ENCODE assay signal across 8 cellular contexts in the genomic region with DNA sequence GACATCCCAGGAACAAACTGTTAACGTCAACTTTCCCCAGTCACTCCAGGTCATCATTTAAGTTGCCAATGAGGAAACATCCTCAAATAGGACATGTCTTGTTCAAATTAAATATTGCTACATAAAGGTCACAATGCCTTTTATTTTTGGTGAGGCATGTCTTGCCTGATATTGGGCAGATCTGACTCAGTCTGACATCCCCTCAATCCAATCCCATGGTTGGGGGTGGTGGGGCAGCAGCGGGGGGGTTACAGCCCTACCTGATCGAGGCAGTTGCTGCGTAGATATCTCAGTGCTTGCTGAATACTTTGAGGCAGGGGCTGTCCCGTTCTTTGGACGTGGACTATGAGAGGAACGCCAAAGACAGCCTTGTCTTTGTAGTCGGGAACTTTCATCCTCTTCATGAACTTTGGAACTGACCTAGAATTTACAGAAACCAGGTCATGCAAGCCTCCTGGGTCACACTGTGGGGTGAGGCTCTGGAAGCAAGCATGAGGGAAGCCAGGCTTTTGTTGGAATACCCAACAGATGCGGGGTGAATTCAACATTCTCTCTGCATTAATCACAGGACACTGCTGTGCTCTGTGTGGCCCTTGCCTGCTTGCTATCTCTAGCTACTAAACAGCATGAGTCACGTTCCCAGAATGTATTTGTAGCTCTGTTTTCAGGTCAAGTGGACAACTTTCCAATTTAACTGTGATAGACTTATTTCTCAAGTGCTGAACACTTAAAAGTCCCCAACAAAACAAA.
A peak's percentile ranks its signal among the peaks of the same experiment; 100 is the strongest.
DNase-seq lines count a peak whose midpoint lies in the region; ATAC-seq and TF ChIP-seq lines count a peak whose summit lies in the region.

No MANE protein-coding gene starts in this region.

- H3K4me3 Mint-ChIP-seq in WTC11, result no peak overlapping the region
- H3K4me3 Mint-ChIP-seq in activated CD8-positive, alpha-beta memory T cell treated with anti-CD3 and anti-CD28 coated beads, Interleukin-2, amount 10 ng/mL, durations not matched to agents 7 days and 5 days, result no peak overlapping the region

- DNase-seq in H7 (peak; percentile 56), WTC11 (ENCODE audit: low spot score) (no peak), hepatocyte (ENCODE audit: low spot score) (peak; percentile 82)
- no peak for DNase-seq in activated CD8-positive, alpha-beta memory T cell treated with anti-CD3 and anti-CD28 coated beads, Interleukin-2, amount 10 ng/mL, durations not matched to agents 7 days and 5 days
- DNase-seq in activated CD8-positive, alpha-beta memory T cell treated with anti-CD3 and anti-CD28 coated beads, Interleukin-2, amount 50 U/mL, for 48 hours, result no peak
- no peak for DNase-seq in activated CD4-positive, CD25-positive, alpha-beta regulatory T cell treated with anti-CD3 and anti-CD28 coated beads, Interleukin-2, amount 50 U/mL, for 72 hours

- H3K36me3 Mint-ChIP-seq in WTC11, result peaks cover 3% of the 10 kb centered on the region
- H3K36me3 Mint-ChIP-seq in activated CD8-positive, alpha-beta memory T cell treated with anti-CD3 and anti-CD28 coated beads, Interleukin-2, amount 10 ng/mL, durations not matched to agents 7 days and 5 days, result no peaks in the 10 kb centered on the region

- POLR2A ChIA-PET in WTC11 (lab: Charles Lee), result no interaction called here

- H3K4me3 ChIP-seq in H7 (ENCODE audit: insufficient read depth, low read depth, low read length) (no peak overlapping the region), hepatocyte (no peak overlapping the region), skin epidermis (no peak overlapping the region)

- no peaks in the 10 kb centered on the region for H4K20me1 ChIP-seq in hepatocyte (ENCODE audit: insufficient read depth, poor library complexity, severe bottlenecking)

- no peak overlapping the region for H3K27ac Mint-ChIP-seq in WTC11
- H3K27ac Mint-ChIP-seq in activated CD8-positive, alpha-beta memory T cell treated with anti-CD3 and anti-CD28 coated beads, Interleukin-2, amount 10 ng/mL, durations not matched to agents 7 days and 5 days, result no peak overlapping the region

- ATAC-seq in WTC11 (peak; percentile 75), HG03442 (IDR thresholded peaks at IDR 0.05; ENCODE audit: unreplicated experiment) (no peak)
- ATAC-seq in activated CD8-positive, alpha-beta memory T cell treated with anti-CD3 and anti-CD28 coated beads, Interleukin-2, amount 10 ng/mL, durations not matched to agents 7 days and 5 days, result no peak

- H3K9me3 Mint-ChIP-seq in WTC11, result no peaks in the 10 kb centered on the region
- H3K9me3 Mint-ChIP-seq in activated CD8-positive, alpha-beta memory T cell treated with anti-CD3 and anti-CD28 coated beads, Interleukin-2, amount 10 ng/mL, durations not matched to agents 7 days and 5 days (ENCODE audit: low read depth), result no peaks in the 10 kb centered on the region

- no peaks in the 10 kb centered on the region; the same call in 1 of the 2 replicates for H3K27me3 Mint-ChIP-seq in WTC11 (ENCODE audit: low read depth)
- no peaks in the 10 kb centered on the region for H3K27me3 Mint-ChIP-seq in activated CD8-positive, alpha-beta memory T cell treated with anti-CD3 and anti-CD28 coated beads, Interleukin-2, amount 10 ng/mL, durations not matched to agents 7 days and 5 days

- no peaks in the 10 kb centered on the region for H3K79me2 ChIP-seq in hepatocyte

- H3K27me3 ChIP-seq in H7 (ENCODE audit: control insufficient read depth, insufficient read depth, low read length) (no peaks in the 10 kb centered on the region), hepatocyte (no peaks in the 10 kb centered on the region)

- peaks cover 35% of the 10 kb centered on the region for H3K4me1 Mint-ChIP-seq in WTC11
- peaks cover 9% of the 10 kb centered on the region for H3K4me1 Mint-ChIP-seq in activated CD8-positive, alpha-beta memory T cell treated with anti-CD3 and anti-CD28 coated beads, Interleukin-2, amount 10 ng/mL, durations not matched to agents 7 days and 5 days

- H3K36me3 ChIP-seq in H7 (replicated peaks; ENCODE audit: control insufficient read depth, insufficient read depth, low read length) (no peaks in the 10 kb centered on the region; the same call in 1 of the 2 replicates), hepatocyte (replicated peaks; ENCODE audit: insufficient read depth, low read depth) (no peaks in the 10 kb centered on the region)

- H3K4me1 ChIP-seq in hepatocyte (ENCODE audit: insufficient read depth), result peaks cover 34% of the 10 kb centered on the region

- peak overlapping the region; percentile 79 for H3K27ac ChIP-seq in hepatocyte
- H3K27ac ChIP-seq in skin epidermis, result peak overlapping the region in 14 of 21 experiments; percentile 3 to 80 (median 50)

- H3K9me3 ChIP-seq in hepatocyte (ENCODE audit: low read depth), result no peaks in the 10 kb centered on the region

- WGBS in hepatocyte (ENCODE audit: low lambda C conversion rate, missing lambda C conversion rate), result 29% methylated on average over 10 of the region's 10 CpGs

- no peaks in the 10 kb centered on the region for H3K9me2 ChIP-seq in hepatocyte (replicated peaks; ENCODE audit: insufficient read depth)

- CTCF ChIA-PET in WTC11 (lab: Charles Lee), result no interaction called here
- CTCF ChIA-PET in activated CD8-positive, alpha-beta memory T cell treated with anti-CD3 and anti-CD28 coated beads, Interleukin-2, amount 10 ng/mL, durations not matched to agents 7 days and 5 days (lab: Charles Lee), result no interaction called here

- H3K4me2 ChIP-seq in hepatocyte, result peak overlapping the region; percentile 33

- H2AFZ ChIP-seq in hepatocyte, result peak overlapping the region; percentile 4

- TF ChIP-seq CTCF in WTC11 (IDR thresholded peaks at IDR 0.05) (no peak), hepatocyte (IDR thresholded peaks at IDR 0.05; ENCODE audit: poor library complexity) (no peak)

TF ChIP-seq in WTC11, 78 proteins besides CTCF, POLR2A, EP300 and RAD21:
- TF ChIP-seq GABPB1 (CRISPR knock-in tag; IDR thresholded peaks at IDR 0.05) (no peak; the same call in 1 of the 2 replicates), ATF1 (CRISPR knock-in tag; IDR thresholded peaks at IDR 0.05) (no peak), SMAD3 (CRISPR knock-in tag; IDR thresholded peaks at IDR 0.05; ENCODE audit: borderline replicate concordance) (no peak), FOXJ3 (CRISPR knock-in tag; IDR thresholded peaks at IDR 0.05; ENCODE audit: borderline replicate concordance) (no peak), MXD4 (CRISPR knock-in tag; IDR thresholded peaks at IDR 0.05; ENCODE audit: borderline replicate concordance) (no peak), JUN (CRISPR knock-in tag; IDR thresholded peaks at IDR 0.05) (no peak)
TF ChIP-seq in WTC11: peak in this region for 0.

Comparison
In these comparisons a context has a peak if more than half of its experiments do, and no peak if none do; other contexts are left out.
1. DNase-seq: peak in H7 (single experiment) and hepatocyte (single experiment); none in WTC11 (single experiment), activated CD8-positive, alpha-beta memory T cell treated with anti-CD3 and anti-CD28 coated beads, Interleukin-2, amount 10 ng/mL, durations not matched to agents 7 days and 5 days (single experiment), activated CD8-positive, alpha-beta memory T cell treated with anti-CD3 and anti-CD28 coated beads, Interleukin-2, amount 50 U/mL, for 48 hours (single experiment) and activated CD4-positive, CD25-positive, alpha-beta regulatory T cell treated with anti-CD3 and anti-CD28 coated beads, Interleukin-2, amount 50 U/mL, for 72 hours (single experiment).